1 cellular context compared by ENCODE assay signal in genomic region chr3:58332575-58333179, GRCh38.
TF ChIP-seq lines count a peak whose summit lies in the region.

Gene PXK, plus strand, starts transcription at chr3:58332892. Its CDS starts 97 bp downstream, at chr3:58332989.

TF ChIP-seq in HepG2, 621 proteins besides CTCF, POLR2A, EP300 and RAD21 (continued from another document and continues in another):
- TF ChIP-seq ZBED4 (CRISPR knock-in tag; IDR thresholded peaks at IDR 0.05; ENCODE audit: borderline replicate concordance) (peak; percentile 69; the same call in 1 of the 2 replicates), CBFB (CRISPR knock-in tag; IDR thresholded peaks at IDR 0.05) (peak; percentile 51; the same call in 1 of the 2 replicates), EEA1 (CRISPR knock-in tag; IDR thresholded peaks at IDR 0.05; ENCODE audit: borderline replicate concordance) (0 out of 2 replicates have a peak, but pooled peaks have one; percentile 56), DZIP1 (CRISPR knock-in tag; IDR thresholded peaks at IDR 0.05) (no peak), UBTF (CRISPR knock-in tag; IDR thresholded peaks at IDR 0.05) (peak; percentile 87), ZNF709 (CRISPR knock-in tag; IDR thresholded peaks at IDR 0.05) (peak; percentile 66; the same call in 1 of the 2 replicates), KMT2A (CRISPR knock-in tag; IDR thresholded peaks at IDR 0.05) (peak; percentile 34; the same call in 1 of the 2 replicates), TEAD3 (CRISPR knock-in tag; optimal IDR thresholded peaks at IDR 0.05; ENCODE audit: borderline replicate concordance) (no peak), ZNF225 (CRISPR knock-in tag; IDR thresholded peaks at IDR 0.05) (no peak), KAT8 (CRISPR knock-in tag; IDR thresholded peaks at IDR 0.05) (peak; percentile 31; the same call in 1 of the 2 replicates), TARDBP (CRISPR knock-in tag; IDR thresholded peaks at IDR 0.05) (peak; percentile 27; the same call in 1 of the 2 replicates), ZBTB43 (CRISPR knock-in tag; conservative IDR thresholded peaks at IDR 0.05) (0 out of 2 replicates have a peak, but pooled peaks have one; percentile 46), ZNF577 (CRISPR knock-in tag; IDR thresholded peaks at IDR 0.05; ENCODE audit: borderline replicate concordance, low read depth) (no peak), ZNF788 (CRISPR knock-in tag; IDR thresholded peaks at IDR 0.05; ENCODE audit: borderline replicate concordance) (peak; percentile 35; the same call in 1 of the 2 replicates), SAFB2 (CRISPR knock-in tag; IDR thresholded peaks at IDR 0.05; ENCODE audit: borderline replicate concordance, low read depth) (peak; percentile 30; the same call in 1 of the 2 replicates), ARID3A (IDR thresholded peaks at IDR 0.05; ENCODE audit: low read depth, low read length) (0 out of 2 replicates have a peak, but pooled peaks have one; percentile 14), CCDC6 (CRISPR knock-in tag; IDR thresholded peaks at IDR 0.05) (peak; percentile 78; the same call in 1 of the 2 replicates), ZNF687 (CRISPR knock-in tag; IDR thresholded peaks at IDR 0.05) (peak; percentile 71), KDM4B (CRISPR knock-in tag; IDR thresholded peaks at IDR 0.05) (no peak), HBP1 (CRISPR knock-in tag; IDR thresholded peaks at IDR 0.05; ENCODE audit: low read depth) (0 out of 2 replicates have a peak, but pooled peaks have one; percentile 33)
- TF ChIP-seq, protein P1, sequence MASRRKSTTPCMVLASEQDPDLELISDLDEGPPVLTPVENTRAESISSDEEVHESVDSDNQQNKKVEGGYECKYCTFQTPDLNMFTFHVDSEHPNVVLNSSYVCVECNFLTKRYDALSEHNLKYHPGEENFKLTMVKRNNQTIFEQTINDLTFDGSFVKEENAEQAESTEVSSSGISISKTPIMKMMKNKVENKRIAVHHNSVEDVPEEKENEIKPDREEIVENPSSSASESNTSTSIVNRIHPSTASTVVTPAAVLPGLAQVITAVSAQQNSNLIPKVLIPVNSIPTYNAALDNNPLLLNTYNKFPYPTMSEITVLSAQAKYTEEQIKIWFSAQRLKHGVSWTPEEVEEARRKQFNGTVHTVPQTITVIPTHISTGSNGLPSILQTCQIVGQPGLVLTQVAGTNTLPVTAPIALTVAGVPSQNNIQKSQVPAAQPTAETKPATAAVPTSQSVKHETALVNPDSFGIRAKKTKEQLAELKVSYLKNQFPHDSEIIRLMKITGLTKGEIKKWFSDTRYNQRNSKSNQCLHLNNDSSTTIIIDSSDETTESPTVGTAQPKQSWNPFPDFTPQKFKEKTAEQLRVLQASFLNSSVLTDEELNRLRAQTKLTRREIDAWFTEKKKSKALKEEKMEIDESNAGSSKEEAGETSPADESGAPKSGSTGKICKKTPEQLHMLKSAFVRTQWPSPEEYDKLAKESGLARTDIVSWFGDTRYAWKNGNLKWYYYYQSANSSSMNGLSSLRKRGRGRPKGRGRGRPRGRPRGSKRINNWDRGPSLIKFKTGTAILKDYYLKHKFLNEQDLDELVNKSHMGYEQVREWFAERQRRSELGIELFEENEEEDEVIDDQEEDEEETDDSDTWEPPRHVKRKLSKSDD (CRISPR knock-in tag; IDR thresholded peaks at IDR 0.05; ENCODE audit: low read depth) = peak; percentile 47; the same call in 1 of the 2 replicates
- TF ChIP-seq, protein P2, sequence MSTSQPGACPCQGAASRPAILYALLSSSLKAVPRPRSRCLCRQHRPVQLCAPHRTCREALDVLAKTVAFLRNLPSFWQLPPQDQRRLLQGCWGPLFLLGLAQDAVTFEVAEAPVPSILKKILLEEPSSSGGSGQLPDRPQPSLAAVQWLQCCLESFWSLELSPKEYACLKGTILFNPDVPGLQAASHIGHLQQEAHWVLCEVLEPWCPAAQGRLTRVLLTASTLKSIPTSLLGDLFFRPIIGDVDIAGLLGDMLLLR (CRISPR knock-in tag; IDR thresholded peaks at IDR 0.05) = peak; percentile 39; the same call in 1 of the 2 replicates
- TF ChIP-seq, protein P3, sequence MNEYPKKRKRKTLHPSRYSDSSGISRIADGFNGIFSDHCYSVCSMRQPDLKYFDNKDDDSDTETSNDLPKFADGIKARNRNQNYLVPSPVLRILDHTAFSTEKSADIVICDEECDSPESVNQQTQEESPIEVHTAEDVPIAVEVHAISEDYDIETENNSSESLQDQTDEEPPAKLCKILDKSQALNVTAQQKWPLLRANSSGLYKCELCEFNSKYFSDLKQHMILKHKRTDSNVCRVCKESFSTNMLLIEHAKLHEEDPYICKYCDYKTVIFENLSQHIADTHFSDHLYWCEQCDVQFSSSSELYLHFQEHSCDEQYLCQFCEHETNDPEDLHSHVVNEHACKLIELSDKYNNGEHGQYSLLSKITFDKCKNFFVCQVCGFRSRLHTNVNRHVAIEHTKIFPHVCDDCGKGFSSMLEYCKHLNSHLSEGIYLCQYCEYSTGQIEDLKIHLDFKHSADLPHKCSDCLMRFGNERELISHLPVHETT (CRISPR knock-in tag; conservative IDR thresholded peaks at IDR 0.05) = peak; percentile 76; the same call in 1 of the 2 replicates
- TF ChIP-seq, protein P4, sequence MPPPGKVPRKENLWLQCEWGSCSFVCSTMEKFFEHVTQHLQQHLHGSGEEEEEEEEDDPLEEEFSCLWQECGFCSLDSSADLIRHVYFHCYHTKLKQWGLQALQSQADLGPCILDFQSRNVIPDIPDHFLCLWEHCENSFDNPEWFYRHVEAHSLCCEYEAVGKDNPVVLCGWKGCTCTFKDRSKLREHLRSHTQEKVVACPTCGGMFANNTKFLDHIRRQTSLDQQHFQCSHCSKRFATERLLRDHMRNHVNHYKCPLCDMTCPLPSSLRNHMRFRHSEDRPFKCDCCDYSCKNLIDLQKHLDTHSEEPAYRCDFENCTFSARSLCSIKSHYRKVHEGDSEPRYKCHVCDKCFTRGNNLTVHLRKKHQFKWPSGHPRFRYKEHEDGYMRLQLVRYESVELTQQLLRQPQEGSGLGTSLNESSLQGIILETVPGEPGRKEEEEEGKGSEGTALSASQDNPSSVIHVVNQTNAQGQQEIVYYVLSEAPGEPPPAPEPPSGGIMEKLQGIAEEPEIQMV (CRISPR knock-in tag; IDR thresholded peaks at IDR 0.05; ENCODE audit: low read depth) = peak; percentile 67; the same call in 1 of the 2 replicates
